10 cellular contexts compared by ENCODE assay signal in genomic region chr4:73776363-73776762, GRCh38. TPM values are rescaled to one million over a fixed set of nuclear protein-coding genes. Genes with fewer than 3 reads are reported as not detected.
DNase-seq lines count a peak whose midpoint lies in the region; ATAC-seq and TF ChIP-seq lines count a peak whose summit lies in the region.
"Had no signal": no experiment of that assay in that cellular context is flagged by ENCODE, and none has a peak within 500 bp of the region (broad histone marks: within the 10 kb centered on the region; RNA-seq: fewer than 3 reads in every experiment).

No MANE protein-coding gene starts in this region.

- DNase-seq in Right ventricle myocardium superior (no peak), right atrium auricular region (ENCODE audit: low spot score) (no peak), astrocyte of the cerebellum (ENCODE audit: low read depth) (peak; percentile 93), kidney glomerular epithelial cell (lab: John Stamatoyannopoulos, UW) (peak; percentile 51), T1000 (lab: John Stamatoyannopoulos, UW) (no peak), GM10266 (ENCODE audit: extremely low spot score) (no peak)
- no peak for DNase-seq in activated naive CD4-positive, alpha-beta T cell treated with anti-CD3 and anti-CD28 coated beads for 36 hours
- no peak for DNase-seq in activated CD8-positive, alpha-beta T cell treated with anti-CD3 and anti-CD28 coated beads for 36 hours
- DNase-seq: NCI-H2081 treated with DMSO at 0.1 percent for 48 hours had no signal

- no peaks in the 10 kb centered on the region for H3K36me3 ChIP-seq in right atrium auricular region
- H3K36me3 ChIP-seq: BLaER1 treated with 17β-estradiol and CSF1 and Interleukin-3, amounts not matched to agents 10 nM and 100 nM had no signal

- TF ChIP-seq CTCF in right atrium auricular region (IDR thresholded peaks at IDR 0.05) (no peak), astrocyte of the cerebellum (IDR thresholded peaks at IDR 0.05; ENCODE audit: low read depth, low read length, missing control alignments) (no peak), GM10266 (IDR thresholded peaks at IDR 0.05; ENCODE audit: control insufficient read depth, insufficient read depth, low read depth, missing control alignments) (no peak)
- TF ChIP-seq CTCF in activated CD8-positive, alpha-beta T cell treated with anti-CD3 and anti-CD28 coated beads for 36 hours (IDR thresholded peaks at IDR 0.05): no peak

- H3K27me3 ChIP-seq in right atrium auricular region: no peaks in the 10 kb centered on the region
- H3K27me3 ChIP-seq: BLaER1 treated with 17β-estradiol and CSF1 and Interleukin-3, amounts not matched to agents 10 nM and 100 nM had no signal

- H3K36me3 Mint-ChIP-seq in activated naive CD4-positive, alpha-beta T cell treated with anti-CD3 and anti-CD28 coated beads for 36 hours (ENCODE audit: low read depth): no peaks in the 10 kb centered on the region
- H3K36me3 Mint-ChIP-seq in activated CD8-positive, alpha-beta T cell treated with anti-CD3 and anti-CD28 coated beads for 36 hours (ENCODE audit: low read depth): no peaks in the 10 kb centered on the region

- H3K27ac Mint-ChIP-seq in activated naive CD4-positive, alpha-beta T cell treated with anti-CD3 and anti-CD28 coated beads for 36 hours: no peak overlapping the region
- no peak overlapping the region for H3K27ac Mint-ChIP-seq in activated CD8-positive, alpha-beta T cell treated with anti-CD3 and anti-CD28 coated beads for 36 hours

- POLR2A ChIA-PET in activated CD8-positive, alpha-beta T cell treated with anti-CD3 and anti-CD28 coated beads for 36 hours (lab: Charles Lee): no interaction called here

- H3K27ac ChIP-seq in right atrium auricular region: peak overlapping the region in 1 of 2 donors; percentile 43
- H3K27ac ChIP-seq: BLaER1 treated with 17β-estradiol and CSF1 and Interleukin-3, amounts not matched to agents 10 nM and 100 nM had no signal

- H3K27me3 Mint-ChIP-seq in activated naive CD4-positive, alpha-beta T cell treated with anti-CD3 and anti-CD28 coated beads for 36 hours (ENCODE audit: low read depth): peaks cover 2% of the 10 kb centered on the region
- H3K27me3 Mint-ChIP-seq in activated CD8-positive, alpha-beta T cell treated with anti-CD3 and anti-CD28 coated beads for 36 hours: no peaks in the 10 kb centered on the region

- ATAC-seq in Right ventricle myocardium superior (ENCODE audit: poor library complexity): peak; percentile 87
- ATAC-seq in activated CD8-positive, alpha-beta T cell treated with anti-CD3 and anti-CD28 coated beads for 36 hours: no peak

- H3K4me1 Mint-ChIP-seq in activated naive CD4-positive, alpha-beta T cell treated with anti-CD3 and anti-CD28 coated beads for 36 hours (ENCODE audit: low read depth): no peaks in the 10 kb centered on the region
- no peaks in the 10 kb centered on the region for H3K4me1 Mint-ChIP-seq in activated CD8-positive, alpha-beta T cell treated with anti-CD3 and anti-CD28 coated beads for 36 hours (ENCODE audit: low read depth)

- in situ Hi-C loops in astrocyte of the cerebellum (cut with HindIII; ENCODE audit: low sequenced_read_pairs): no loop called here

- CTCF ChIA-PET in activated naive CD4-positive, alpha-beta T cell treated with anti-CD3 and anti-CD28 coated beads for 36 hours (lab: Charles Lee): no interaction called here
- CTCF ChIA-PET in activated CD8-positive, alpha-beta T cell treated with anti-CD3 and anti-CD28 coated beads for 36 hours (lab: Charles Lee): no interaction called here

- no peak overlapping the region for H3K4me3 Mint-ChIP-seq in activated naive CD4-positive, alpha-beta T cell treated with anti-CD3 and anti-CD28 coated beads for 36 hours
- H3K4me3 Mint-ChIP-seq in activated CD8-positive, alpha-beta T cell treated with anti-CD3 and anti-CD28 coated beads for 36 hours: no peak overlapping the region

- H3K4me3 ChIP-seq in right atrium auricular region (no peak overlapping the region), astrocyte of the cerebellum (ENCODE audit: low read depth, low read length) (no peak overlapping the region)
- H3K4me3 ChIP-seq: BLaER1 treated with 17β-estradiol and CSF1 and Interleukin-3, amounts not matched to agents 10 nM and 100 nM had no signal

- no peaks in the 10 kb centered on the region for H3K9me3 ChIP-seq in right atrium auricular region
- H3K9me3 ChIP-seq: BLaER1 treated with 17β-estradiol and CSF1 and Interleukin-3, amounts not matched to agents 10 nM and 100 nM had no signal

- H3K9me3 Mint-ChIP-seq in activated naive CD4-positive, alpha-beta T cell treated with anti-CD3 and anti-CD28 coated beads for 36 hours: no peaks in the 10 kb centered on the region
- no peaks in the 10 kb centered on the region for H3K9me3 Mint-ChIP-seq in activated CD8-positive, alpha-beta T cell treated with anti-CD3 and anti-CD28 coated beads for 36 hours

- intact Hi-C loops in Right ventricle myocardium superior (cut with DNase I): no loop called here
- intact Hi-C loops in activated naive CD4-positive, alpha-beta T cell treated with anti-CD3 and anti-CD28 coated beads for 36 hours (cut with micrococcal nuclease): no loop called here
- intact Hi-C loops in activated CD8-positive, alpha-beta T cell treated with anti-CD3 and anti-CD28 coated beads for 36 hours (cut with micrococcal nuclease): no loop called here

- peaks cover 0 to 5% of the 10 kb centered on the region in 2 donors for H3K4me1 ChIP-seq in right atrium auricular region

RNA-seq across cellular contexts. Expression of gene CXCL8, which starts 36.0 kb away (rescaled TPM):
- total RNA-seq in Right ventricle myocardium superior (not detected), right atrium auricular region (1 to 10 TPM; 2.6 to 7.9 TPM)
- not detected for total RNA-seq in activated naive CD4-positive, alpha-beta T cell treated with anti-CD3 and anti-CD28 coated beads for 36 hours
- total RNA-seq in activated CD8-positive, alpha-beta T cell treated with anti-CD3 and anti-CD28 coated beads for 36 hours: under 1 TPM in 1 of 2 experiments, not detected in 1; 0.18 TPM

Comparison
In these comparisons a context has a peak if more than half of its experiments do, and no peak if none do; other contexts are left out.
1. DNase-seq: peak in astrocyte of the cerebellum (single experiment) and kidney glomerular epithelial cell (single experiment); none in Right ventricle myocardium superior (single experiment), right atrium auricular region (single experiment), activated naive CD4-positive, alpha-beta T cell treated with anti-CD3 and anti-CD28 coated beads for 36 hours (single experiment), T1000 (single experiment), GM10266 (single experiment) and activated CD8-positive, alpha-beta T cell treated with anti-CD3 and anti-CD28 coated beads for 36 hours (single experiment).